ENCODE assay signal across 23 cellular contexts in the genomic region with DNA sequence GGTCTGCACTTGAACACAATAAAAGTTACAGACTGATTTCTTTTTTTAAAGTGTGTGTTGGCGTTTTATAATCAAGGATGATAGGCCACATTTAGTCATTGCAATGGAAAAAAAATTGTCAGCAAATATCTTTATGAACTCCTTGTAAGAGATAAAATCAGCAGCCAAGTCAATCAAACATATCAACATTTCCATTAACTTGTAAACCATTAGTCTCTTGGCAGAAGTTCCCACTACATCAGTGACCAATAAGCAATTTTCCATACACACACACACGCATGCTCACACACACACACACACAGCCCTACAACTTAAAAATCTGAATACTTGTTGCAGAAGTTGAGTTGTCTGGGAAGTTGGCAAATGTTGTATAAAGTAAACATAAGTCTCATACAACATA.
"Had no signal": no experiment of that assay in that cellular context is flagged by ENCODE, and none has a peak within 500 bp of the region (broad histone marks: within the 10 kb centered on the region; RNA-seq: fewer than 3 reads in every experiment).

No MANE protein-coding gene starts in this region.

- ATAC-seq: effector memory CD8-positive, alpha-beta T cell; esophagus mucosa; gastrocnemius medialis; heart right ventricle; left cardiac atrium; left lung; left ventricle myocardium superior; lower lobe of right lung; mucosa of descending colon; naive thymus-derived CD8-positive, alpha-beta T cell had no signal

- H3K9me3 ChIP-seq: esophagus squamous epithelium, gastrocnemius medialis, heart right ventricle, left lung, lower lobe of right lung, mucosa of descending colon had no signal

- H3K36me3 ChIP-seq: esophagus squamous epithelium, gastrocnemius medialis, heart right ventricle, left lung, lower lobe of right lung had no signal

- H3K4me3 ChIP-seq: esophagus squamous epithelium, gastrocnemius medialis, heart right ventricle, left lung, lower lobe of right lung, mucosa of descending colon had no signal

- H3K27ac ChIP-seq: epithelial cell of prostate, esophagus squamous epithelium, gastrocnemius medialis, heart right ventricle, left lung, lower lobe of right lung had no signal

- H3K4me1 ChIP-seq: esophagus squamous epithelium, gastrocnemius medialis, heart right ventricle, left lung, lower lobe of right lung had no signal

- H3K27me3 ChIP-seq: esophagus squamous epithelium, gastrocnemius medialis, heart right ventricle, left lung had no signal

- DNase-seq: cortex of kidney; effector CD8-positive, alpha-beta T cell; effector memory CD8-positive, alpha-beta T cell; endodermal cell; erythroblast; esophagus squamous epithelium; foreskin fibroblast; foreskin melanocyte; gastrocnemius medialis; glutamatergic neuron; head of caudate nucleus; heart right ventricle; hippocampal formation; left cardiac atrium; left lung; left ventricle myocardium superior; lower lobe of right lung; mesenchymal stem cell; mucosa of descending colon; naive B cell; naive thymus-derived CD8-positive, alpha-beta T cell had no signal
